In genomic region chr19:31269425-31270127, GRCh38 we compare ENCODE assay signal across 21 cellular contexts.
DNase-seq lines count a peak whose midpoint lies in the region; ATAC-seq, FAIRE-seq and TF ChIP-seq lines count a peak whose summit lies in the region.
"Had no signal": no experiment of that assay in that cellular context is flagged by ENCODE, and none has a peak within 500 bp of the region (broad histone marks: within the 10 kb centered on the region; RNA-seq: fewer than 3 reads in every experiment).

No MANE protein-coding gene starts in this region.

- intact Hi-C loops in esophagus squamous epithelium (cut with DNase I): no loop called here
- intact Hi-C loops in naive thymus-derived CD4-positive, alpha-beta T cell (cut with micrococcal nuclease): no loop called here

- H3K4me3 ChIP-seq in MG63: no peak overlapping the region
- no peak overlapping the region for H3K4me3 ChIP-seq in astrocyte (ENCODE audit: insufficient read depth, low read depth, low read length)
- no peak overlapping the region for H3K4me3 ChIP-seq in esophagus squamous epithelium
- no peak overlapping the region for H3K4me3 ChIP-seq in naive thymus-derived CD4-positive, alpha-beta T cell (ENCODE audit: low read length)

- H4K20me1 ChIP-seq in astrocyte (ENCODE audit: insufficient read depth, low read length): no peaks in the 10 kb centered on the region

- no peaks in the 10 kb centered on the region for H3K79me2 ChIP-seq in astrocyte (ENCODE audit: insufficient read depth, low read length)

- CTCF ChIA-PET in naive thymus-derived CD4-positive, alpha-beta T cell (lab: Charles Lee): no interaction called here

- H3K4me1 ChIP-seq in astrocyte (ENCODE audit: insufficient read depth, low read length) (peaks cover 16% of the 10 kb centered on the region), esophagus squamous epithelium (no peaks in the 10 kb centered on the region)
- H3K4me1 ChIP-seq in naive thymus-derived CD4-positive, alpha-beta T cell (ENCODE audit: control insufficient read depth in 2 of 2, insufficient read depth in 2 of 2, low read length in 2 of 2): no peaks in the 10 kb centered on the region

- H3K4me2 ChIP-seq in astrocyte (ENCODE audit: low read length): no peak overlapping the region

- H3K27ac ChIP-seq in astrocyte (ENCODE audit: low read depth, low read length) (no peak overlapping the region), esophagus squamous epithelium (no peak overlapping the region)
- H3K27ac ChIP-seq in naive thymus-derived CD4-positive, alpha-beta T cell (ENCODE audit: low read depth, low read length): no peak overlapping the region

- no peak overlapping the region for H3K9ac ChIP-seq in astrocyte (ENCODE audit: low read length)

- ATAC-seq in naive thymus-derived CD4-positive, alpha-beta T cell: no peak

- 75 to 86% methylated on average over 8 to 10 of the region's 10 CpGs for WGBS in esophagus squamous epithelium, 2 donors

- H3K4me1 Mint-ChIP-seq in astrocyte (ENCODE audit: low read depth, unreplicated experiment): no peaks in the 10 kb centered on the region
- peaks cover 0 to under 1% (median 0%) of the 10 kb centered on the region in 7 donors for H3K4me1 Mint-ChIP-seq in naive thymus-derived CD4-positive, alpha-beta T cell

- no peaks in the 10 kb centered on the region for H3K27me3 ChIP-seq in MG63
- H3K27me3 ChIP-seq in astrocyte (ENCODE audit: insufficient read depth, low read length): no peaks in the 10 kb centered on the region
- H3K27me3 ChIP-seq in esophagus squamous epithelium: no peaks in the 10 kb centered on the region
- H3K27me3 ChIP-seq in naive thymus-derived CD4-positive, alpha-beta T cell (ENCODE audit: control insufficient read depth in 2 of 2, insufficient read depth in 2 of 2, low read length in 2 of 2): no peaks in the 10 kb centered on the region

- no peak for TF ChIP-seq POLR2A in esophagus squamous epithelium (IDR thresholded peaks at IDR 0.05)

- no peak overlapping the region for H2AFZ ChIP-seq in astrocyte (ENCODE audit: low read depth, low read length)

- FAIRE-seq in astrocyte (lab: Jason Lieb, UNC) (no peak), D721Med (lab: Jason Lieb, UNC) (no peak)
- FAIRE-seq: HTR-8/SVneo had no signal

- H3K36me3 ChIP-seq in MG63 (peaks cover 8% of the 10 kb centered on the region; the same call in 1 of the 2 replicates), astrocyte (ENCODE audit: insufficient read depth, low read length) (peaks cover 8% of the 10 kb centered on the region), esophagus squamous epithelium (no peaks in the 10 kb centered on the region)
- H3K36me3 ChIP-seq in naive thymus-derived CD4-positive, alpha-beta T cell (ENCODE audit: control insufficient read depth in 2 of 3, insufficient read depth in 3 of 3, low read length in 3 of 3): no peaks in the 10 kb centered on the region

- no peaks in the 10 kb centered on the region; the same call in 1 of the 2 replicates for H3K9me3 ChIP-seq in MG63
- H3K9me3 ChIP-seq in astrocyte (ENCODE audit: insufficient read depth, low read depth, low read length): no peaks in the 10 kb centered on the region
- no peaks in the 10 kb centered on the region for H3K9me3 ChIP-seq in esophagus squamous epithelium
- H3K9me3 ChIP-seq in naive thymus-derived CD4-positive, alpha-beta T cell (ENCODE audit: control insufficient read depth in 2 of 3, low read length in 3 of 3): no peaks in the 10 kb centered on the region

- H3K4me3 Mint-ChIP-seq in astrocyte (ENCODE audit: unreplicated experiment): no peak overlapping the region
- H3K4me3 Mint-ChIP-seq in naive thymus-derived CD4-positive, alpha-beta T cell: no peak overlapping the region
- H3K4me3 Mint-ChIP-seq: CD4-positive, alpha-beta T cell had no signal

- peaks cover 1% of the 10 kb centered on the region for H3K9me3 Mint-ChIP-seq in astrocyte (ENCODE audit: unreplicated experiment)
- peaks cover 0 to 2% (median 0%) of the 10 kb centered on the region in 11 donors for H3K9me3 Mint-ChIP-seq in naive thymus-derived CD4-positive, alpha-beta T cell
- H3K9me3 Mint-ChIP-seq: CD4-positive, alpha-beta T cell had no signal

- POLR2A ChIA-PET in naive thymus-derived CD4-positive, alpha-beta T cell (lab: Charles Lee): no interaction called here

- peaks cover 2% of the 10 kb centered on the region for H3K36me3 Mint-ChIP-seq in astrocyte (ENCODE audit: low read depth, unreplicated experiment)
- H3K36me3 Mint-ChIP-seq in naive thymus-derived CD4-positive, alpha-beta T cell: no peaks in the 10 kb centered on the region

- TF ChIP-seq CTCF in astrocyte (IDR thresholded peaks at IDR 0.05; ENCODE audit: insufficient read depth, low read depth, low read length): no peak
- TF ChIP-seq CTCF in esophagus squamous epithelium (IDR thresholded peaks at IDR 0.05): no peak
- no peak for TF ChIP-seq CTCF in D721Med (IDR thresholded peaks at IDR 0.05; ENCODE audit: insufficient read depth, missing control alignments)

- H3K27ac Mint-ChIP-seq in astrocyte (ENCODE audit: unreplicated experiment): no peak overlapping the region
- no peak overlapping the region for H3K27ac Mint-ChIP-seq in naive thymus-derived CD4-positive, alpha-beta T cell
- H3K27ac Mint-ChIP-seq: CD4-positive, alpha-beta T cell had no signal

- DNase-seq in EL: peak; percentile 3
- peak; percentile 24 for DNase-seq in MG63
- peak; percentile 43 for DNase-seq in astrocyte (ENCODE audit: low read depth)
- peak; percentile 37 for DNase-seq in mesenteric fat pad (ENCODE audit: low spot score)
- DNase-seq in esophagus squamous epithelium (lab: John Stamatoyannopoulos, UW): no peak
- no peak for DNase-seq in naive thymus-derived CD4-positive, alpha-beta T cell
- no peak for DNase-seq in foreskin melanocyte
- DNase-seq in D721Med (ENCODE audit: insufficient read length, low spot score): no peak
- DNase-seq: AML-193; Calu3; CD4-positive, alpha-beta T cell; DMS79 treated with DMSO at 0.1 percent for 48 hours; GOT3; KBM-7; MM.1S; NCI-H1105 treated with DMSO at 0.1 percent for 48 hours; NCI-H187; NCI-H446; NCI-H774; RPMI8226 had no signal

- H3K27me3 Mint-ChIP-seq in astrocyte (ENCODE audit: low read depth, unreplicated experiment): peaks cover 10% of the 10 kb centered on the region
- H3K27me3 Mint-ChIP-seq in naive thymus-derived CD4-positive, alpha-beta T cell: no peaks in the 10 kb centered on the region
- H3K27me3 Mint-ChIP-seq: CD4-positive, alpha-beta T cell had no signal

Comparison
In these comparisons a context has a peak if more than half of its experiments do, and no peak if none do; other contexts are left out.
1. DNase-seq: peak in EL (single experiment), MG63 (single experiment), astrocyte (single experiment) and mesenteric fat pad (single experiment); none in esophagus squamous epithelium (single experiment), naive thymus-derived CD4-positive, alpha-beta T cell (0 of 9), foreskin melanocyte (single experiment) and D721Med (single experiment).